Comparison of ENCODE assay signal across 10 cellular contexts in the genomic region with DNA sequence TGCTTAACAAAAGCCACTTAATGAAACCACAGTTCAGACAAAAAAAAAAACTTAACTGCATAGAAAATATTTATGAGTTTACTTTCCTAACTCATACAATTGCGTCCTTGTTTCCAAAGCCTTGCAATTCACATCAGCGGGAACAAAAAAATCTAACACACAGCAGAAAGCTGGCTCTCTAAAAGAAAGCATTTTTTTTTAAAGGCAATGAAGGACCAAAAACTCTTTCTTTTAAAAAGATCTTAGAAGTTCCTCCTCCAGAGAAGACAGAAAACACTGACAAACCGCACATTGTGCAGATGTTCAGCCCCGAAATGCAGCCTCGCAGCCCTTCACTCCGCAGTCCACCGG. TPM values are rescaled to one million over a fixed set of nuclear protein-coding genes. Genes with fewer than 3 reads are reported as not detected.
DNase-seq lines count a peak whose midpoint lies in the region; ATAC-seq, FAIRE-seq and TF ChIP-seq lines count a peak whose summit lies in the region.
"Had no signal": no experiment of that assay in that cellular context is flagged by ENCODE, and none has a peak within 500 bp of the region (broad histone marks: within the 10 kb centered on the region; RNA-seq: fewer than 3 reads in every experiment).

No MANE protein-coding gene starts in this region.

- H3K27me3 ChIP-seq in Peyer's patch (no peaks in the 10 kb centered on the region), pancreas (no peaks in the 10 kb centered on the region)

- intact Hi-C loops in pancreas (cut with DNase I) = no loop called here

- no peaks in the 10 kb centered on the region for H3K36me3 ChIP-seq in Peyer's patch
- H3K36me3 ChIP-seq in pancreas = no peaks in the 10 kb centered on the region

- no peaks in the 10 kb centered on the region for H3K4me1 ChIP-seq in Peyer's patch
- peaks cover 0 to 8% (median 0%) of the 10 kb centered on the region in 3 donors for H3K4me1 ChIP-seq in pancreas

- WGBS in pancreas, 2 donors = 0 to 1% methylated on average over 7 of the region's 7 CpGs

- H3K27ac ChIP-seq in Peyer's patch (peak overlapping the region; percentile 64 to 97 (median 96)), pancreas (peak overlapping the region; percentile 64 to 91 (median 80))

- DNase-seq in COLO829 (ENCODE audit: low spot score) (peak; percentile 83), Peyer's patch (no peak), fibroblast of gingiva (ENCODE audit: low read depth) (peak; percentile 31), pancreas (no peak), NCI-H446 treated with DMSO at 0.1 percent for 48 hours (lab: John Stamatoyannopoulos, UW) (no peak), retina (no peak)
- DNase-seq: NCI-H187 had no signal

- no peak for TF ChIP-seq POLR2A in Peyer's patch (IDR thresholded peaks at IDR 0.05)

- H3K4me3 ChIP-seq in Peyer's patch = peak overlapping the region; percentile 40 to 88 (median 68)
- peak overlapping the region; percentile 54 to 96 (median 86) for H3K4me3 ChIP-seq in pancreas

- no peak for FAIRE-seq in pancreas (lab: Jason Lieb, UNC)
- FAIRE-seq: endometrium had no signal

- TF ChIP-seq CTCF in Peyer's patch (IDR thresholded peaks at IDR 0.05) = no peak
- TF ChIP-seq CTCF in pancreas (IDR thresholded peaks at IDR 0.05) = no peak

- H3K9me3 ChIP-seq in Peyer's patch (no peaks in the 10 kb centered on the region), pancreas (no peaks in the 10 kb centered on the region)

- ATAC-seq in pancreas (no peak), GM19452 (IDR thresholded peaks at IDR 0.05; ENCODE audit: unreplicated experiment) (no peak), GM18870 (IDR thresholded peaks at IDR 0.05; ENCODE audit: unreplicated experiment) (no peak)

RNA-seq across cellular contexts. Expression of a gene that starts 0.8 kb away (rescaled TPM):
- 100 to 1,000 TPM in 3 of 4 donors, 10 to 100 TPM in 1; 88.3 to 580 (median 468) TPM for total RNA-seq in Peyer's patch
- total RNA-seq in pancreas = 10 to 100 TPM; 54.8 to 91.6 (median 71.3) TPM
- polyA plus RNA-seq in pancreas = 10 to 100 TPM; 16.9 to 26.6 TPM

Comparison
In these comparisons a context has a peak if more than half of its experiments do, and no peak if none do; other contexts are left out.
1. DNase-seq: peak in COLO829 (single experiment) and fibroblast of gingiva (single experiment); none in Peyer's patch (0 of 3), pancreas (0 of 6), NCI-H446 treated with DMSO at 0.1 percent for 48 hours (single experiment) and retina (single experiment).